In genomic region chr10:65065278-65065677, GRCh38 we compare ENCODE assay signal across 18 cellular contexts.
DNase-seq lines count a peak whose midpoint lies in the region; TF ChIP-seq lines count a peak whose summit lies in the region.
"Had no signal": no experiment of that assay in that cellular context is flagged by ENCODE, and none has a peak within 500 bp of the region (broad histone marks: within the 10 kb centered on the region; RNA-seq: fewer than 3 reads in every experiment).

No MANE protein-coding gene starts in this region.

- no peak overlapping the region for H3K18ac ChIP-seq in mesendoderm (ENCODE audit: low read length)

- H3K9me3 Mint-ChIP-seq in Caco-2 (ENCODE audit: unreplicated experiment) = no peaks in the 10 kb centered on the region
- H3K9me3 Mint-ChIP-seq: GM23338 had no signal

- H3K9ac ChIP-seq in mesendoderm (ENCODE audit: low read length) = no peak overlapping the region
- H3K9ac ChIP-seq: BLaER1 had no signal

- in situ Hi-C loops in ACHN (cut with HindIII; ENCODE audit: low pct_ligation_motif_present, low pct_unique_long_range_greater_than_20kb, low sequenced_read_pairs) = no loop called here

- no peak overlapping the region for H4K5ac ChIP-seq in mesendoderm (ENCODE audit: low read length)

- H3K27me3 Mint-ChIP-seq in Caco-2 (ENCODE audit: insufficient read depth, unreplicated experiment) = no peaks in the 10 kb centered on the region
- H3K27me3 Mint-ChIP-seq: B cell; CD4-positive, CD25-positive, alpha-beta regulatory T cell had no signal

- H3K27me3 ChIP-seq in Caco-2 (replicated peaks; ENCODE audit: control insufficient read depth, insufficient read depth, low read length) = no peaks in the 10 kb centered on the region
- H3K27me3 ChIP-seq in mesendoderm (ENCODE audit: insufficient read depth, low read length, poor library complexity) = no peaks in the 10 kb centered on the region
- H3K27me3 ChIP-seq: BLaER1 had no signal

- no peak overlapping the region for H4K8ac ChIP-seq in mesendoderm (ENCODE audit: low read depth, low read length)

- H2AK5ac ChIP-seq in mesendoderm (ENCODE audit: low read length) = no peak overlapping the region

- POLR2A ChIA-PET in Caco-2 (lab: Charles Lee) = no interaction called here

- no peak overlapping the region for H3K27ac ChIP-seq in VCaP
- H3K27ac ChIP-seq in mesendoderm (ENCODE audit: low read depth, low read length) = no peak overlapping the region
- H3K27ac ChIP-seq: BLaER1, C4-2B had no signal

- no CpG with 5 or more reads among the region's 1 CpG for WGBS in mesendoderm (ENCODE audit: extremely low coverage, insufficient coverage, low lambda C conversion rate)

- BruUV-seq in Caco-2 (replicated peaks; lab: Mats Ljungman, UMichigan) = no TSS peak

- no peak overlapping the region for H3K4me2 ChIP-seq in mesendoderm (ENCODE audit: low read length)
- H3K4me2 ChIP-seq: BLaER1, GM23338 had no signal

- TF ChIP-seq CTCF in Caco-2 (IDR thresholded peaks at IDR 0.05; ENCODE audit: insufficient read depth in 1 of 2, low read depth in 1 of 2, low read length in 1 of 2, severe bottlenecking in 1 of 2, unreplicated experiment in 1 of 2) (peak; percentile 18 to 37), VCaP (conservative IDR thresholded peaks at IDR 0.05) (peak; percentile 31; the same call in 1 of the 2 replicates)

- intact Hi-C loops in Caco-2 (cut with micrococcal nuclease; ENCODE audit: unreplicated experiment) = loop anchor here (1.0 to 2.0 kb wide), 4 partner anchors 86 to 634 kb away; no protein-coding TSS in a partner anchor

- CTCF ChIA-PET in Caco-2 (lab: Charles Lee) = no interaction called here

- H3K4me3 Mint-ChIP-seq in Caco-2 (ENCODE audit: unreplicated experiment) = no peak overlapping the region
- H3K4me3 Mint-ChIP-seq: B cell; CD4-positive, CD25-positive, alpha-beta regulatory T cell; CD8-positive, alpha-beta T cell; GM23338; HFFc6 had no signal

- H3K36me3 Mint-ChIP-seq in Caco-2 (ENCODE audit: insufficient read depth, unreplicated experiment) = no peaks in the 10 kb centered on the region
- H3K36me3 Mint-ChIP-seq: CD4-positive, CD25-positive, alpha-beta regulatory T cell; CD8-positive, alpha-beta T cell had no signal

- no peaks in the 10 kb centered on the region for H3K79me1 ChIP-seq in mesendoderm (ENCODE audit: low read length)

- no peak overlapping the region for H3K56ac ChIP-seq in mesendoderm (ENCODE audit: low read length)

- H3K4me1 Mint-ChIP-seq in Caco-2 (ENCODE audit: low read depth, unreplicated experiment) = no peaks in the 10 kb centered on the region
- H3K4me1 Mint-ChIP-seq: B cell; CD4-positive, CD25-positive, alpha-beta regulatory T cell; GM23338 had no signal

- no peak overlapping the region for H3K4me3 ChIP-seq in Caco-2 (ENCODE audit: low read depth, low read length)
- H3K4me3 ChIP-seq in mesendoderm (ENCODE audit: low read length) = no peak overlapping the region
- H3K4me3 ChIP-seq: BLaER1, GM23338, HAP-1 had no signal

- no peak overlapping the region for H2BK15ac ChIP-seq in mesendoderm (replicated peaks; ENCODE audit: low read depth)

- H2BK5ac ChIP-seq in mesendoderm (ENCODE audit: low read length) = no peak overlapping the region

- H3K4me1 ChIP-seq in Caco-2 (no peaks in the 10 kb centered on the region), mesendoderm (ENCODE audit: control insufficient read depth, low read depth, low read length) (no peaks in the 10 kb centered on the region)
- H3K4me1 ChIP-seq: BLaER1, HAP-1 had no signal

- no peaks in the 10 kb centered on the region for H3K9me3 ChIP-seq in Caco-2
- H3K9me3 ChIP-seq: BLaER1, HAP-1 had no signal

- H3K4ac ChIP-seq in mesendoderm (ENCODE audit: low read depth, low read length) = no peak overlapping the region

- H3K23ac ChIP-seq in mesendoderm (ENCODE audit: low read length) = no peak overlapping the region

- no peaks in the 10 kb centered on the region for H3K79me2 ChIP-seq in mesendoderm (ENCODE audit: control insufficient read depth, insufficient read depth, low read length)

- H2BK120ac ChIP-seq in mesendoderm (ENCODE audit: low read depth, low read length) = no peak overlapping the region

- H3K36me3 ChIP-seq in Caco-2 (ENCODE audit: control insufficient read depth, insufficient read depth, low read length) (no peaks in the 10 kb centered on the region), mesendoderm (ENCODE audit: control insufficient read depth, insufficient read depth, low read length) (no peaks in the 10 kb centered on the region)
- H3K36me3 ChIP-seq: BLaER1, HAP-1 had no signal

- peak; percentile 3 for DNase-seq in ACHN
- DNase-seq in Caco-2 = peak in 1 of 2 experiments; percentile 46
- peak; percentile 0 for DNase-seq in mesendoderm
- no peak for DNase-seq in dedifferentiated amniotic fluid mesenchymal stem cell (ENCODE audit: extremely low spot score)
- DNase-seq in central memory CD4-positive, alpha-beta T cell = no peak
- DNase-seq: CD4-positive, CD25-positive, alpha-beta regulatory T cell; CD8-positive, alpha-beta T cell; DMS 273 treated with DMSO at 0.1 percent for 48 hours; DMS79; EL; GF-D8; HFFc6 had no signal

- H3K27ac Mint-ChIP-seq in Caco-2 (ENCODE audit: unreplicated experiment) = no peak overlapping the region
- H3K27ac Mint-ChIP-seq: B cell; CD4-positive, CD25-positive, alpha-beta regulatory T cell; CD8-positive, alpha-beta T cell; GM23338; HFFc6 had no signal

Comparison
In these comparisons a context has a peak if more than half of its experiments do, and no peak if none do; other contexts are left out.
1. DNase-seq: peak in ACHN (single experiment) and mesendoderm (single experiment); none in dedifferentiated amniotic fluid mesenchymal stem cell (single experiment) and central memory CD4-positive, alpha-beta T cell (single experiment).